In genomic region chr1:156357977-156358376, GRCh38 we compare ENCODE assay signal across 9 cellular contexts.
A peak's percentile ranks its signal among the peaks of the same experiment; 100 is the strongest.
ATAC-seq and TF ChIP-seq lines count a peak whose summit lies in the region.
"Had no signal": no experiment of that assay in that cellular context is flagged by ENCODE, and none has a peak within 500 bp of the region (broad histone marks: within the 10 kb centered on the region; RNA-seq: fewer than 3 reads in every experiment).

No MANE protein-coding gene starts in this region.

- no peak for TF ChIP-seq CTCF in HEK293 (tag by site-specific recombination; IDR thresholded peaks at IDR 0.05)

- H3K9me3 ChIP-seq in HEK293 (ENCODE audit: control insufficient read depth, insufficient read depth, low read depth, low read length) = no peaks in the 10 kb centered on the region
- H3K9me3 ChIP-seq: A549; BE2C; BLaER1; BLaER1 treated with 17β-estradiol and CSF1 and Interleukin-3, amounts not matched to agents 10 nM and 100 nM; Caco-2 had no signal

- no peaks in the 10 kb centered on the region for H3K36me3 ChIP-seq in HEK293 (ENCODE audit: control insufficient read depth in 2 of 2, insufficient read depth in 1 of 2, low read length in 2 of 2)
- H3K36me3 ChIP-seq: BE2C; BLaER1; BLaER1 treated with 17β-estradiol and CSF1 and Interleukin-3, amounts not matched to agents 10 nM and 100 nM had no signal

- H3K4me1 ChIP-seq in HEK293 (ENCODE audit: control insufficient read depth, insufficient read depth, low read length) = no peaks in the 10 kb centered on the region
- H3K4me1 ChIP-seq: A549, BE2C had no signal

- ATAC-seq in GM18519 (IDR thresholded peaks at IDR 0.05; ENCODE audit: low FRiP score, unreplicated experiment) = no peak

- H3K27ac ChIP-seq in HEK293 (ENCODE audit: extremely low read depth, low read depth, low read length) = no peak overlapping the region
- H3K27ac ChIP-seq: 22Rv1; A549; BLaER1; BLaER1 treated with 17β-estradiol and CSF1 and Interleukin-3, amounts not matched to agents 10 nM and 100 nM; C4-2B had no signal

- POLR2A ChIA-PET in HEK293 (lab: Yijun Ruan, JAX) = no interaction called here

- CTCF ChIA-PET in HEK293 (lab: Yijun Ruan, JAX) = interaction anchor here (0.9 to 4.7 kb wide), 8 partner anchors 12 to 262 kb away, joined by 3 to 36 read pairs (median 12); partner anchors contain the start of gene RHBG

- no peak overlapping the region for H3K4me3 ChIP-seq in HEK293 (ENCODE audit: low read depth, low read length)
- H3K4me3 ChIP-seq: A549; BLaER1; BLaER1 treated with 17β-estradiol and CSF1 and Interleukin-3, amounts not matched to agents 10 nM and 100 nM had no signal

TF ChIP-seq in HEK293, 187 proteins besides CTCF, POLR2A, EP300 and RAD21:
- TF ChIP-seq SCRT1 (tag by site-specific recombination; IDR thresholded peaks at IDR 0.05; ENCODE audit: borderline replicate concordance) = peak; percentile 92
- TF ChIP-seq GLIS1 (tag by site-specific recombination; IDR thresholded peaks at IDR 0.05) = no peak
- TF ChIP-seq SCRT2 (tag by site-specific recombination; IDR thresholded peaks at IDR 0.05) = peak; percentile 97
- no peak for TF ChIP-seq ZNF112 (tag by site-specific recombination; IDR thresholded peaks at IDR 0.05)
- no peak for TF ChIP-seq ZNF26 (tag by site-specific recombination; IDR thresholded peaks at IDR 0.05)
- no peak for TF ChIP-seq ZNF585B (tag by site-specific recombination; IDR thresholded peaks at IDR 0.05)
